Comparison of ENCODE assay signal across 8 cellular contexts in genomic region chr6:142566628-142567396, GRCh38.
DNase-seq lines count a peak whose midpoint lies in the region; ATAC-seq and TF ChIP-seq lines count a peak whose summit lies in the region.

No MANE protein-coding gene starts in this region.

- H3K9me3 ChIP-seq in esophagus squamous epithelium (no peaks in the 10 kb centered on the region), neural cell (ENCODE audit: low read length) (no peaks in the 10 kb centered on the region)

- H3K27ac ChIP-seq in esophagus squamous epithelium (no peak overlapping the region), neural cell (ENCODE audit: low read length) (no peak overlapping the region)

- peak; percentile 88 for TF ChIP-seq CTCF in AG09309 (IDR thresholded peaks at IDR 0.05; ENCODE audit: control insufficient read depth, insufficient read depth, low read depth, low read length, missing control alignments)
- TF ChIP-seq CTCF in esophagus squamous epithelium (IDR thresholded peaks at IDR 0.05) = peak; percentile 63 to 81 (median 74)
- TF ChIP-seq CTCF in neural cell (IDR thresholded peaks at IDR 0.05; ENCODE audit: poor library complexity, severe bottlenecking) = peak; percentile 76
- peak; percentile 87 for TF ChIP-seq CTCF in type B pancreatic cell (conservative IDR thresholded peaks at IDR 0.05)

- no peaks in the 10 kb centered on the region for H3K36me3 Mint-ChIP-seq in activated CD8-positive, alpha-beta memory T cell treated with anti-CD3 and anti-CD28 coated beads, Interleukin-2, amount 10 ng/mL, durations not matched to agents 7 days and 5 days
- H3K36me3 Mint-ChIP-seq in type B pancreatic cell = no peaks in the 10 kb centered on the region

- no peaks in the 10 kb centered on the region for H3K79me2 ChIP-seq in neural cell (replicated peaks; ENCODE audit: insufficient read depth, low read length)

- H3K36me3 ChIP-seq in esophagus squamous epithelium (no peaks in the 10 kb centered on the region), neural cell (ENCODE audit: insufficient read depth, low read length) (no peaks in the 10 kb centered on the region)

- no peaks in the 10 kb centered on the region for H3K27me3 Mint-ChIP-seq in activated CD8-positive, alpha-beta memory T cell treated with anti-CD3 and anti-CD28 coated beads, Interleukin-2, amount 10 ng/mL, durations not matched to agents 7 days and 5 days
- H3K27me3 Mint-ChIP-seq in type B pancreatic cell = no peaks in the 10 kb centered on the region

- no peak overlapping the region for H3K4me3 ChIP-seq in AG09309 (ENCODE audit: control insufficient read depth, low read depth, low read length)
- H3K4me3 ChIP-seq in esophagus squamous epithelium = no peak overlapping the region
- H3K4me3 ChIP-seq in neural cell (ENCODE audit: low read length) = no peak overlapping the region

- no peaks in the 10 kb centered on the region for H3F3A ChIP-seq in neural cell (ENCODE audit: insufficient read depth, low read length, poor library complexity, severe bottlenecking)

- 53 to 65% methylated on average over 8 to 10 of the region's 10 CpGs for WGBS in esophagus squamous epithelium, 2 donors

- intact Hi-C loops in esophagus squamous epithelium (cut with DNase I) = no loop called here

- TF ChIP-seq RAD21 in neural cell (conservative IDR thresholded peaks at IDR 0.05) = peak; percentile 78

- CTCF ChIA-PET in activated CD8-positive, alpha-beta memory T cell treated with anti-CD3 and anti-CD28 coated beads, Interleukin-2, amount 10 ng/mL, durations not matched to agents 7 days and 5 days (lab: Charles Lee) = interaction anchor here (0.6 to 1.1 kb wide), 9 partner anchors 9 to 859 kb away, joined by 3 to 6 read pairs (median 3); no protein-coding TSS in a partner anchor

- TF ChIP-seq POLR2A in esophagus squamous epithelium (IDR thresholded peaks at IDR 0.05) = no peak

- peaks cover 26% of the 10 kb centered on the region for H3K4me1 Mint-ChIP-seq in activated CD8-positive, alpha-beta memory T cell treated with anti-CD3 and anti-CD28 coated beads, Interleukin-2, amount 10 ng/mL, durations not matched to agents 7 days and 5 days
- peaks cover 29% of the 10 kb centered on the region for H3K4me1 Mint-ChIP-seq in type B pancreatic cell (ENCODE audit: unreplicated experiment)

- TF ChIP-seq EP300 in neural cell (conservative IDR thresholded peaks at IDR 0.05; ENCODE audit: poor library complexity, severe bottlenecking) = no peak

- peak; percentile 65 for ATAC-seq in GM18511 (IDR thresholded peaks at IDR 0.05; ENCODE audit: unreplicated experiment)
- peak; percentile 65 for ATAC-seq in HG03139 (IDR thresholded peaks at IDR 0.05; ENCODE audit: unreplicated experiment)
- ATAC-seq in activated CD8-positive, alpha-beta memory T cell treated with anti-CD3 and anti-CD28 coated beads, Interleukin-2, amount 10 ng/mL, durations not matched to agents 7 days and 5 days = peak; percentile 63

- DNase-seq in AG09309 (ENCODE audit: low read depth) (no peak), NOMO-1 treated with dmso at 0.1 percent for 144 hours (lab: John Stamatoyannopoulos, UW; ENCODE audit: unreplicated experiment) (peak; percentile 1), esophagus squamous epithelium (lab: John Stamatoyannopoulos, UW) (no peak), type B pancreatic cell (ENCODE audit: extremely low spot score, unreplicated experiment) (no peak)
- peak; percentile 60 for DNase-seq in activated CD8-positive, alpha-beta memory T cell treated with anti-CD3 and anti-CD28 coated beads, Interleukin-2, amount 10 ng/mL, durations not matched to agents 7 days and 5 days

- H3K9me2 ChIP-seq in neural cell (ENCODE audit: insufficient read depth, low read length) = no peaks in the 10 kb centered on the region

- no peak overlapping the region for H3K27ac Mint-ChIP-seq in activated CD8-positive, alpha-beta memory T cell treated with anti-CD3 and anti-CD28 coated beads, Interleukin-2, amount 10 ng/mL, durations not matched to agents 7 days and 5 days
- peak overlapping the region; percentile 41 for H3K27ac Mint-ChIP-seq in type B pancreatic cell

- H2AFZ ChIP-seq in neural cell (ENCODE audit: low read depth, low read length) = no peak overlapping the region

- H3K27me3 ChIP-seq in esophagus squamous epithelium (no peaks in the 10 kb centered on the region), neural cell (ENCODE audit: insufficient read depth, low read depth, low read length) (no peaks in the 10 kb centered on the region)

- no peak overlapping the region for H3K4me2 ChIP-seq in neural cell (ENCODE audit: low read length)

- no peak overlapping the region for H3K9ac ChIP-seq in neural cell (ENCODE audit: low read length)

- no peaks in the 10 kb centered on the region for H3K9me3 Mint-ChIP-seq in activated CD8-positive, alpha-beta memory T cell treated with anti-CD3 and anti-CD28 coated beads, Interleukin-2, amount 10 ng/mL, durations not matched to agents 7 days and 5 days (ENCODE audit: low read depth)
- H3K9me3 Mint-ChIP-seq in type B pancreatic cell = no peaks in the 10 kb centered on the region

- H3K4me1 ChIP-seq in esophagus squamous epithelium = peaks cover 0 to 22% (median 16%) of the 10 kb centered on the region in 3 donors

- H3K4me3 Mint-ChIP-seq in activated CD8-positive, alpha-beta memory T cell treated with anti-CD3 and anti-CD28 coated beads, Interleukin-2, amount 10 ng/mL, durations not matched to agents 7 days and 5 days = no peak overlapping the region
- no peak overlapping the region for H3K4me3 Mint-ChIP-seq in type B pancreatic cell

- H4K20me1 ChIP-seq in neural cell (ENCODE audit: insufficient read depth) = no peaks in the 10 kb centered on the region

TF ChIP-seq in neural cell, 6 proteins besides CTCF, POLR2A, EP300 and RAD21:
- TF ChIP-seq SMC3 (conservative IDR thresholded peaks at IDR 0.05; ENCODE audit: poor library complexity) = peak; percentile 82
- no peak for TF ChIP-seq REST (IDR thresholded peaks at IDR 0.05; ENCODE audit: borderline replicate concordance)

Comparison
In these comparisons a context has a peak if more than half of its experiments do, and no peak if none do; other contexts are left out.
1. DNase-seq: peak in NOMO-1 treated with dmso at 0.1 percent for 144 hours (single experiment) and activated CD8-positive, alpha-beta memory T cell treated with anti-CD3 and anti-CD28 coated beads, Interleukin-2, amount 10 ng/mL, durations not matched to agents 7 days and 5 days (single experiment); none in AG09309 (single experiment), esophagus squamous epithelium (single experiment) and type B pancreatic cell (single experiment).
2. Peak in every context shown above with its lines, with median percentiles within 50 percentile points of each other: CTCF ChIP-seq and ATAC-seq.